ENCODE assay signal across 28 cellular contexts in the genomic region with DNA sequence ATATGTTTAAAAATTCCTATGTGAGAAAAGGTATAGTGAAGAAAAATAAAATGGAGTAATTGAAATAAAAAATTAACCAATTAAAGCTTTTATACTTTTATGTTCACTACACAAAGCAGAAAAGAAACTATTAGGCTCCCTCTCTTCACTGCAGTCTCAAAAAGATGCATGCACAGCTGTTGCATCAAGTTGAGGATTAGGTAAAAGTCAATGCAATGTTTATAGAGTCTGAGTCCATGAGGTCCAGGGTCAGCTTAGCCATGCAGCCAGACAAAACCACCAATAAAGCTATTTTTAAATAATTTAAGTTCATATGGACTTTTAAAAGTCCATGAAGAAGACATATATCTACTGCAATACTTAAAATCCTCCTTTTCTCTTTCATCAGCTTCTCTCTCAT.
"Had no signal": no experiment of that assay in that cellular context is flagged by ENCODE, and none has a peak within 500 bp of the region (broad histone marks: within the 10 kb centered on the region; RNA-seq: fewer than 3 reads in every experiment).

No MANE protein-coding gene starts in this region.

- H3K79me2 ChIP-seq: parathyroid adenoma had no signal

- H3K4me2 ChIP-seq: neural progenitor cell had no signal

- H2AFZ ChIP-seq: neural progenitor cell, parathyroid adenoma had no signal

- H3K27me3 Mint-ChIP-seq: progenitor cell of endocrine pancreas had no signal

- ATAC-seq: naive thymus-derived CD8-positive, alpha-beta T cell; natural killer cell treated with Interleukin-12 subunit alpha and Interleukin-12 subunit beta and Interleukin-15 and Interleukin-18, amount 100 ng/mL, for 72 hours; psoas muscle; right cardiac atrium; right lobe of liver; stimulated activated effector memory CD8-positive, alpha-beta T cell treated with anti-CD3 and anti-CD28 coated beads, Interleukin-12 subunit alpha, Interleukin-12 subunit beta, amount 100 ng/mL, for 72 hours; stimulated activated naive B cell treated with anti-CD40 and anti-IgM and Interleukin-4, amounts not matched to agents 10 μg/mL and 1 μg/mL and 100 μg/mL, for 72 hours had no signal

- H3K27ac ChIP-seq: neural progenitor cell, ovary, parathyroid adenoma, psoas muscle, right lobe of liver, sigmoid colon, skin epidermis, stomach, thoracic aorta, thyroid gland, tibial nerve, upper lobe of left lung, vagina had no signal

- H3K4me3 Mint-ChIP-seq: naive thymus-derived CD8-positive, alpha-beta T cell; natural killer cell treated with Interleukin-12 subunit alpha and Interleukin-12 subunit beta and Interleukin-15 and Interleukin-18, amount 100 ng/mL, for 72 hours; neural progenitor cell; stimulated activated effector memory CD8-positive, alpha-beta T cell treated with anti-CD3 and anti-CD28 coated beads, Interleukin-12 subunit alpha, Interleukin-12 subunit beta, amount 100 ng/mL, for 72 hours; stimulated activated naive B cell treated with anti-CD40 and anti-IgM and Interleukin-4, amounts not matched to agents 10 μg/mL and 1 μg/mL and 100 μg/mL, for 72 hours; stimulated activated naive CD8-positive, alpha-beta T cell treated with anti-CD3 and anti-CD28 coated beads, Interleukin-15, Interleukin-2, amounts not matched to agents 100 ng/mL and 50 ng/mL, for 24 hours had no signal

- H3K9me3 ChIP-seq: ovary, psoas muscle, right lobe of liver, sigmoid colon, stomach, thoracic aorta, thyroid gland, tibial nerve, upper lobe of left lung, vagina had no signal

- H3K27me3 ChIP-seq: neural progenitor cell, ovary, right lobe of liver, sigmoid colon, stomach, thyroid gland, tibial nerve, upper lobe of left lung, vagina had no signal

- H3K9ac ChIP-seq: neural progenitor cell, parathyroid adenoma had no signal

- DNase-seq: naive thymus-derived CD8-positive, alpha-beta T cell; occipital lobe; ovary; posterior cingulate gyrus; psoas muscle; right cardiac atrium; right lobe of liver; sigmoid colon; stimulated activated CD4-positive, alpha-beta T cell treated with anti-CD3 and anti-CD28 coated beads, Interleukin-15, amount 100 ng/mL, for 24 hours; stimulated activated CD4-positive, alpha-beta T cell treated with anti-CD3 and anti-CD28 coated beads, Interleukin-2, amount 100 ng/mL, for 24 hours; stimulated activated CD4-positive, alpha-beta T cell treated with anti-CD3 and anti-CD28 coated beads, Interleukin-2, amount 100 ng/mL, for 48 hours; stimulated activated CD4-positive, alpha-beta T cell treated with anti-CD3 and anti-CD28 coated beads, Interleukin-4, amount 100 ng/mL, for 24 hours; stimulated activated naive B cell treated with anti-CD40 and anti-IgM and Interleukin-4, amounts not matched to agents 10 μg/mL and 1 μg/mL and 100 μg/mL, for 72 hours; stimulated activated naive CD4-positive, alpha-beta T cell treated with Interleukin-2 at 50 U/mL for 16 hours; stomach; thyroid gland; trophoblast cell; upper lobe of left lung had no signal

- H3K4me1 ChIP-seq: neural progenitor cell, psoas muscle, right lobe of liver, sigmoid colon, stomach, thyroid gland, tibial nerve, upper lobe of left lung, vagina had no signal

- H3K9me3 Mint-ChIP-seq: naive thymus-derived CD8-positive, alpha-beta T cell; natural killer cell treated with Interleukin-12 subunit alpha and Interleukin-12 subunit beta and Interleukin-15 and Interleukin-18, amount 100 ng/mL, for 72 hours; neural progenitor cell; stimulated activated effector memory CD8-positive, alpha-beta T cell treated with anti-CD3 and anti-CD28 coated beads, Interleukin-12 subunit alpha, Interleukin-12 subunit beta, amount 100 ng/mL, for 72 hours; stimulated activated naive B cell treated with anti-CD40 and anti-IgM and Interleukin-4, amounts not matched to agents 10 μg/mL and 1 μg/mL and 100 μg/mL, for 72 hours; stimulated activated naive CD8-positive, alpha-beta T cell treated with anti-CD3 and anti-CD28 coated beads, Interleukin-15, Interleukin-2, amounts not matched to agents 100 ng/mL and 50 ng/mL, for 24 hours had no signal

- H3K36me3 ChIP-seq: neural progenitor cell, ovary, right lobe of liver, sigmoid colon, stomach, thoracic aorta, thyroid gland, tibial nerve, upper lobe of left lung, vagina had no signal

- H3K27ac Mint-ChIP-seq: naive thymus-derived CD8-positive, alpha-beta T cell; natural killer cell treated with Interleukin-12 subunit alpha and Interleukin-12 subunit beta and Interleukin-15 and Interleukin-18, amount 100 ng/mL, for 72 hours; neural progenitor cell; stimulated activated effector memory CD8-positive, alpha-beta T cell treated with anti-CD3 and anti-CD28 coated beads, Interleukin-12 subunit alpha, Interleukin-12 subunit beta, amount 100 ng/mL, for 72 hours; stimulated activated naive B cell treated with anti-CD40 and anti-IgM and Interleukin-4, amounts not matched to agents 10 μg/mL and 1 μg/mL and 100 μg/mL, for 72 hours; stimulated activated naive CD8-positive, alpha-beta T cell treated with anti-CD3 and anti-CD28 coated beads, Interleukin-15, Interleukin-2, amounts not matched to agents 100 ng/mL and 50 ng/mL, for 24 hours had no signal

- H3K4me3 ChIP-seq: neural progenitor cell, ovary, psoas muscle, right lobe of liver, sigmoid colon, skin epidermis, stomach, thoracic aorta, thyroid gland, tibial nerve, upper lobe of left lung, vagina had no signal

- H3K36me3 Mint-ChIP-seq: naive thymus-derived CD8-positive, alpha-beta T cell; natural killer cell treated with Interleukin-12 subunit alpha and Interleukin-12 subunit beta and Interleukin-15 and Interleukin-18, amount 100 ng/mL, for 72 hours; neural progenitor cell; stimulated activated effector memory CD8-positive, alpha-beta T cell treated with anti-CD3 and anti-CD28 coated beads, Interleukin-12 subunit alpha, Interleukin-12 subunit beta, amount 100 ng/mL, for 72 hours; stimulated activated naive B cell treated with anti-CD40 and anti-IgM and Interleukin-4, amounts not matched to agents 10 μg/mL and 1 μg/mL and 100 μg/mL, for 72 hours had no signal

- H3K4me1 Mint-ChIP-seq: naive thymus-derived CD8-positive, alpha-beta T cell; neural progenitor cell; stimulated activated effector memory CD8-positive, alpha-beta T cell treated with anti-CD3 and anti-CD28 coated beads, Interleukin-12 subunit alpha, Interleukin-12 subunit beta, amount 100 ng/mL, for 72 hours; stimulated activated naive B cell treated with anti-CD40 and anti-IgM and Interleukin-4, amounts not matched to agents 10 μg/mL and 1 μg/mL and 100 μg/mL, for 72 hours had no signal
